In genomic region chr6:63465750-63466149, GRCh38 we compare ENCODE assay signal across 24 cellular contexts.
DNase-seq lines count a peak whose midpoint lies in the region; ATAC-seq, FAIRE-seq and TF ChIP-seq lines count a peak whose summit lies in the region.
"Had no signal": no experiment of that assay in that cellular context is flagged by ENCODE, and none has a peak within 500 bp of the region (broad histone marks: within the 10 kb centered on the region; RNA-seq: fewer than 3 reads in every experiment).

No MANE protein-coding gene starts in this region.

- no peaks in the 10 kb centered on the region for H3F3A ChIP-seq in PC-3 (ENCODE audit: low read length, unreplicated experiment)

- no peaks in the 10 kb centered on the region for H3K79me2 ChIP-seq in PC-3 (ENCODE audit: low read length)

- H3K36me3 ChIP-seq in PC-3 (ENCODE audit: low read depth, low read length): no peaks in the 10 kb centered on the region
- no peaks in the 10 kb centered on the region for H3K36me3 ChIP-seq in right lobe of liver
- H3K36me3 ChIP-seq: BE2C; BLaER1 treated with 17β-estradiol and CSF1 and Interleukin-3, amounts not matched to agents 10 nM and 100 nM had no signal

- TF ChIP-seq CTCF in A549 (IDR thresholded peaks at IDR 0.05) (no peak), PC-3 (conservative IDR thresholded peaks at IDR 0.05; ENCODE audit: low read depth, low read length) (no peak), right lobe of liver (IDR thresholded peaks at IDR 0.05) (no peak), endothelial cell (IDR thresholded peaks at IDR 0.05; ENCODE audit: unreplicated experiment) (no peak)

- TF ChIP-seq POLR2A in A549 (IDR thresholded peaks at IDR 0.05; ENCODE audit: low read length) (no peak), right lobe of liver (IDR thresholded peaks at IDR 0.05) (no peak)

- intact Hi-C loops in PC-3 (cut with micrococcal nuclease) (no loop called here), right lobe of liver (cut with DNase I) (no loop called here)

- H3K27me3 ChIP-seq in PC-3 (ENCODE audit: low read length) (no peaks in the 10 kb centered on the region), right lobe of liver (no peaks in the 10 kb centered on the region)
- H3K27me3 ChIP-seq: BE2C; BLaER1 treated with 17β-estradiol and CSF1 and Interleukin-3, amounts not matched to agents 10 nM and 100 nM had no signal

- TF ChIP-seq RAD21 in A549 (conservative IDR thresholded peaks at IDR 0.05 in 1 of 2, IDR thresholded peaks at IDR 0.05 in 1 of 2): no peak

- ATAC-seq in A549 (peak in 1 of 2 experiments; percentile 42; a peak in 2 of 6 replicates), PC-3 (no peak), left lobe of liver (peak; percentile 80), right lobe of liver (peak; percentile 78 to 91 (median 88))

- no peak overlapping the region for H3K9ac ChIP-seq in PC-3 (ENCODE audit: low read length)
- H3K9ac ChIP-seq: BLaER1 treated with 17β-estradiol and CSF1 and Interleukin-3, amounts not matched to agents 10 nM and 100 nM; GM23248 had no signal

- H3K27ac ChIP-seq in A549: peak overlapping the region; percentile 42 to 73; a peak in 4 of 6 replicates
- no peak overlapping the region for H3K27ac ChIP-seq in PC-3 (ENCODE audit: low read length)
- peak overlapping the region; percentile 55 to 71 (median 63) for H3K27ac ChIP-seq in right lobe of liver
- H3K27ac ChIP-seq: 22Rv1; BLaER1 treated with 17β-estradiol and CSF1 and Interleukin-3, amounts not matched to agents 10 nM and 100 nM; GM23248 had no signal

- H3K9me2 ChIP-seq in PC-3 (replicated peaks; ENCODE audit: low read length): no peaks in the 10 kb centered on the region

- H3K4me3 Mint-ChIP-seq in endothelial cell (ENCODE audit: unreplicated experiment): no peak overlapping the region
- H3K4me3 Mint-ChIP-seq: CD14-positive monocyte; CD4-positive, alpha-beta T cell; CD8-positive, alpha-beta memory T cell had no signal

- no peaks in the 10 kb centered on the region for H3K36me3 Mint-ChIP-seq in endothelial cell (ENCODE audit: low read depth, unreplicated experiment)
- H3K36me3 Mint-ChIP-seq: CD14-positive monocyte; CD8-positive, alpha-beta memory T cell had no signal

- FAIRE-seq in A549 (lab: Jason Lieb, UNC): no peak
- FAIRE-seq: A204.1, D721Med, H1 had no signal

- no peaks in the 10 kb centered on the region for H3K9me3 Mint-ChIP-seq in endothelial cell (ENCODE audit: unreplicated experiment)
- H3K9me3 Mint-ChIP-seq: CD4-positive, alpha-beta T cell had no signal

- no peak for TF ChIP-seq EP300 in A549 (IDR thresholded peaks at IDR 0.05)

- no TSS peak for BruUV-seq in PC-3 (replicated peaks; lab: Mats Ljungman, UMichigan)

- no peaks in the 10 kb centered on the region for H3K4me1 Mint-ChIP-seq in endothelial cell (ENCODE audit: unreplicated experiment)
- H3K4me1 Mint-ChIP-seq: CD14-positive monocyte; CD8-positive, alpha-beta memory T cell had no signal

- H3K4me2 ChIP-seq in A549 (peak overlapping the region; percentile 3; the same call in 1 of the 3 replicates), PC-3 (ENCODE audit: low read length) (no peak overlapping the region)
- H3K4me2 ChIP-seq: BLaER1 treated with 17β-estradiol and CSF1 and Interleukin-3, amounts not matched to agents 10 nM and 100 nM had no signal

- POLR2A ChIA-PET in A549 (lab: Yijun Ruan, JAX): no interaction called here
- POLR2A ChIA-PET in PC-3 (lab: Charles Lee; ENCODE audit: unreplicated experiment): no interaction called here

- DNase-seq in A549 (ENCODE audit: low read depth in 1 of 2, low spot score in 1 of 2) (no peak), PC-3 (peak; percentile 4), left lobe of liver (ENCODE audit: low spot score) (no peak), right lobe of liver (no peak), GM19240 (ENCODE audit: insufficient read length, low spot score) (no peak), GF-D8 (lab: John Stamatoyannopoulos, UW) (no peak), NCI-H1048 (lab: John Stamatoyannopoulos, UW) (no peak), endothelial cell (ENCODE audit: low spot score) (no peak)
- DNase-seq: ACHN; AML-193; BE2C; CD4-positive, alpha-beta T cell; CD8-positive, alpha-beta memory T cell; DMS 273 treated with DMSO at 0.1 percent for 48 hours; DMS79 treated with DMSO at 0.1 percent for 48 hours; GM23248; H7; HCEC 1CT had no signal

- H3K4me3 ChIP-seq in A549 (no peak overlapping the region), PC-3 (ENCODE audit: low read length) (no peak overlapping the region), right lobe of liver (no peak overlapping the region)
- H3K4me3 ChIP-seq: BLaER1 treated with 17β-estradiol and CSF1 and Interleukin-3, amounts not matched to agents 10 nM and 100 nM; GM23248 had no signal

- no peak overlapping the region for H2AFZ ChIP-seq in PC-3 (ENCODE audit: low read length)
- H2AFZ ChIP-seq: GM23248 had no signal

- 21% methylated on average over 2 of the region's 2 CpGs for WGBS in A549 (ENCODE audit: missing lambda C conversion rate)
- WGBS in right lobe of liver (ENCODE audit: insufficient coverage, low coverage, low lambda C conversion rate, missing lambda C conversion rate): 19% methylated on average over 2 of the region's 2 CpGs

- H4K20me1 ChIP-seq in PC-3 (ENCODE audit: low read length): no peaks in the 10 kb centered on the region
- H4K20me1 ChIP-seq: BLaER1 treated with 17β-estradiol and CSF1 and Interleukin-3, amounts not matched to agents 10 nM and 100 nM had no signal

- H3K9me3 ChIP-seq in A549 (no peaks in the 10 kb centered on the region), PC-3 (ENCODE audit: low read length) (no peaks in the 10 kb centered on the region), right lobe of liver (no peaks in the 10 kb centered on the region)
- H3K9me3 ChIP-seq: BE2C; BLaER1 treated with 17β-estradiol and CSF1 and Interleukin-3, amounts not matched to agents 10 nM and 100 nM had no signal

- CTCF ChIA-PET in A549 (lab: Yijun Ruan, JAX): interaction anchor here (0.5 kb wide), 1 partner anchor 50 kb away, joined by 3 read pairs; no protein-coding TSS in a partner anchor
- CTCF ChIA-PET in PC-3 (lab: Charles Lee): no interaction called here

- peaks cover 11% of the 10 kb centered on the region; the same call in 1 of the 3 replicates for H3K4me1 ChIP-seq in A549
- H3K4me1 ChIP-seq in PC-3 (ENCODE audit: insufficient read depth, low read length): no peaks in the 10 kb centered on the region
- peaks cover 0 to 17% (median 0%) of the 10 kb centered on the region in 4 donors for H3K4me1 ChIP-seq in right lobe of liver
- H3K4me1 ChIP-seq: BE2C had no signal

- no peaks in the 10 kb centered on the region for H3K27me3 Mint-ChIP-seq in endothelial cell (ENCODE audit: unreplicated experiment)

- no peak overlapping the region for H3K27ac Mint-ChIP-seq in endothelial cell (ENCODE audit: unreplicated experiment)
- H3K27ac Mint-ChIP-seq: CD4-positive, alpha-beta T cell; CD8-positive, alpha-beta memory T cell had no signal

TF ChIP-seq in A549, 52 proteins besides CTCF, POLR2A, EP300 and RAD21:
- TF ChIP-seq FOSL2 (IDR thresholded peaks at IDR 0.05) (no peak), FOSL2 (CRISPR knock-in tag; IDR thresholded peaks at IDR 0.05) (peak; percentile 25; the same call in 1 of the 2 replicates), FOSB (CRISPR knock-in tag; IDR thresholded peaks at IDR 0.05) (no peak)
